In the genomic region with DNA sequence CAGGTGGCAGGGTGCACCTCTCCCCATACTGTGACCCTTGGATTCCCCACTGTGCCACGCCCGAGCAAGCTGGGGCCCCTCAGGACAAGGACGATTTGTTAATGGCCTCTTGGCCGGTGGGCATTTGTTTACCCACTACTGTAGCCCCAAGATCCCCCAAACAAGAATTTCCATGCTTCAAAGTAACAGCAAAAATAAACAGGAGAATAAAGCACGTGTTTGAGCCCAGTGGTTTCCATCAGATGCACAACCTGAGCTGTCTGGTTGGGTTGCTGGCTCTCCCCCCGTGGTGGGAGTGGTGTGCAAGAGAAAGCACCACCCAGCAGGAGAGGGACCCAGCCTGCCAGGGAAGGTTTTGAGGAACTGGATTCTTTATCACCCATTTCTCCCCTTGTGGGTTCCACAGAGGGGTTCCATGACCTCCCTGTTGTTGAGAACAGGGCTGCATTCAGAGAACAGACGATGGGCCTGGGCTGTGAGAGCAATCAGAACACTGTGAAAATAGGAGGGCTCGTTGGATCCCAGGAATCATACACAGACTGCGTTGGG, we compare ENCODE assay signal across 1 cellular context.
TF ChIP-seq lines count a peak whose summit lies in the region.

No MANE protein-coding gene starts in this region.

TF ChIP-seq in GM12878, 131 proteins besides CTCF, POLR2A, EP300 and RAD21:
- TF ChIP-seq RELA (IDR thresholded peaks at IDR 0.05; ENCODE audit: borderline replicate concordance, partially characterized antibody) (no peak), CREB1 (IDR thresholded peaks at IDR 0.05; ENCODE audit: low read depth) (no peak), SUZ12 (IDR thresholded peaks at IDR 0.05; ENCODE audit: unreplicated experiment) (no peak), SMAD1 (IDR thresholded peaks at IDR 0.05; ENCODE audit: low read depth, partially characterized antibody) (no peak), SPI1 (IDR thresholded peaks at IDR 0.05; ENCODE audit: borderline replicate concordance, insufficient read depth, low read depth, low read length) (0 out of 2 replicates have a peak, but pooled peaks have one; percentile 5)
- TF ChIP-seq, protein P1, sequence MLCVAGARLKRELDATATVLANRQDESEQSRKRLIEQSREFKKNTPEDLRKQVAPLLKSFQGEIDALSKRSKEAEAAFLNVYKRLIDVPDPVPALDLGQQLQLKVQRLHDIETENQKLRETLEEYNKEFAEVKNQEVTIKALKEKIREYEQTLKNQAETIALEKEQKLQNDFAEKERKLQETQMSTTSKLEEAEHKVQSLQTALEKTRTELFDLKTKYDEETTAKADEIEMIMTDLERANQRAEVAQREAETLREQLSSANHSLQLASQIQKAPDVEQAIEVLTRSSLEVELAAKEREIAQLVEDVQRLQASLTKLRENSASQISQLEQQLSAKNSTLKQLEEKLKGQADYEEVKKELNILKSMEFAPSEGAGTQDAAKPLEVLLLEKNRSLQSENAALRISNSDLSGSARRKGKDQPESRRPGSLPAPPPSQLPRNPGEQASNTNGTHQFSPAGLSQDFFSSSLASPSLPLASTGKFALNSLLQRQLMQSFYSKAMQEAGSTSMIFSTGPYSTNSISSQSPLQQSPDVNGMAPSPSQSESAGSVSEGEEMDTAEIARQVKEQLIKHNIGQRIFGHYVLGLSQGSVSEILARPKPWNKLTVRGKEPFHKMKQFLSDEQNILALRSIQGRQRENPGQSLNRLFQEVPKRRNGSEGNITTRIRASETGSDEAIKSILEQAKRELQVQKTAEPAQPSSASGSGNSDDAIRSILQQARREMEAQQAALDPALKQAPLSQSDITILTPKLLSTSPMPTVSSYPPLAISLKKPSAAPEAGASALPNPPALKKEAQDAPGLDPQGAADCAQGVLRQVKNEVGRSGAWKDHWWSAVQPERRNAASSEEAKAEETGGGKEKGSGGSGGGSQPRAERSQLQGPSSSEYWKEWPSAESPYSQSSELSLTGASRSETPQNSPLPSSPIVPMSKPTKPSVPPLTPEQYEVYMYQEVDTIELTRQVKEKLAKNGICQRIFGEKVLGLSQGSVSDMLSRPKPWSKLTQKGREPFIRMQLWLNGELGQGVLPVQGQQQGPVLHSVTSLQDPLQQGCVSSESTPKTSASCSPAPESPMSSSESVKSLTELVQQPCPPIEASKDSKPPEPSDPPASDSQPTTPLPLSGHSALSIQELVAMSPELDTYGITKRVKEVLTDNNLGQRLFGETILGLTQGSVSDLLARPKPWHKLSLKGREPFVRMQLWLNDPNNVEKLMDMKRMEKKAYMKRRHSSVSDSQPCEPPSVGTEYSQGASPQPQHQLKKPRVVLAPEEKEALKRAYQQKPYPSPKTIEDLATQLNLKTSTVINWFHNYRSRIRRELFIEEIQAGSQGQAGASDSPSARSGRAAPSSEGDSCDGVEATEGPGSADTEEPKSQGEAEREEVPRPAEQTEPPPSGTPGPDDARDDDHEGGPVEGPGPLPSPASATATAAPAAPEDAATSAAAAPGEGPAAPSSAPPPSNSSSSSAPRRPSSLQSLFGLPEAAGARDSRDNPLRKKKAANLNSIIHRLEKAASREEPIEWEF (IDR thresholded peaks at IDR 0.05; ENCODE audit: insufficient replicate concordance, low read depth, low read length): no peak
- TF ChIP-seq, protein P2, sequence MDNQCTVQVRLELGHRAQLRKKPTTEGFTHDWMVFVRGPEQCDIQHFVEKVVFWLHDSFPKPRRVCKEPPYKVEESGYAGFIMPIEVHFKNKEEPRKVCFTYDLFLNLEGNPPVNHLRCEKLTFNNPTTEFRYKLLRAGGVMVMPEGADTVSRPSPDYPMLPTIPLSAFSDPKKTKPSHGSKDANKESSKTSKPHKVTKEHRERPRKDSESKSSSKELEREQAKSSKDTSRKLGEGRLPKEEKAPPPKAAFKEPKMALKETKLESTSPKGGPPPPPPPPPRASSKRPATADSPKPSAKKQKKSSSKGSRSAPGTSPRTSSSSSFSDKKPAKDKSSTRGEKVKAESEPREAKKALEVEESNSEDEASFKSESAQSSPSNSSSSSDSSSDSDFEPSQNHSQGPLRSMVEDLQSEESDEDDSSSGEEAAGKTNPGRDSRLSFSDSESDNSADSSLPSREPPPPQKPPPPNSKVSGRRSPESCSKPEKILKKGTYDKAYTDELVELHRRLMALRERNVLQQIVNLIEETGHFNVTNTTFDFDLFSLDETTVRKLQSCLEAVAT (IDR thresholded peaks at IDR 0.05): no peak
- TF ChIP-seq, protein P3, sequence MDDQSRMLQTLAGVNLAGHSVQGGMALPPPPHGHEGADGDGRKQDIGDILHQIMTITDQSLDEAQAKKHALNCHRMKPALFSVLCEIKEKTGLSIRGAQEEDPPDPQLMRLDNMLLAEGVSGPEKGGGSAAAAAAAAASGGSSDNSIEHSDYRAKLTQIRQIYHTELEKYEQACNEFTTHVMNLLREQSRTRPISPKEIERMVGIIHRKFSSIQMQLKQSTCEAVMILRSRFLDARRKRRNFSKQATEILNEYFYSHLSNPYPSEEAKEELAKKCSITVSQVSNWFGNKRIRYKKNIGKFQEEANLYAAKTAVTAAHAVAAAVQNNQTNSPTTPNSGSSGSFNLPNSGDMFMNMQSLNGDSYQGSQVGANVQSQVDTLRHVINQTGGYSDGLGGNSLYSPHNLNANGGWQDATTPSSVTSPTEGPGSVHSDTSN (IDR thresholded peaks at IDR 0.05; ENCODE audit: insufficient replicate concordance, low read depth, low read length): no peak
